In genomic region chr1:41850029-41850428, GRCh38 we compare ENCODE assay signal across 1 cellular context.
TF ChIP-seq lines count a peak whose summit lies in the region.

No MANE protein-coding gene starts in this region.

TF ChIP-seq in HepG2, 621 proteins besides CTCF, POLR2A, EP300 and RAD21 (continued from another document):
- TF ChIP-seq ZNF275 (CRISPR knock-in tag; IDR thresholded peaks at IDR 0.05; ENCODE audit: borderline replicate concordance) (no peak), CC2D1A (CRISPR knock-in tag; IDR thresholded peaks at IDR 0.05) (no peak), JUNB (CRISPR knock-in tag; IDR thresholded peaks at IDR 0.05; ENCODE audit: borderline replicate concordance) (no peak), FOXA1 (IDR thresholded peaks at IDR 0.05) (no peak), FOXA1 (CRISPR knock-in tag; IDR thresholded peaks at IDR 0.05) (no peak), ZBTB26 (CRISPR knock-in tag; IDR thresholded peaks at IDR 0.05; ENCODE audit: borderline replicate concordance) (no peak), ZNF501 (CRISPR knock-in tag; IDR thresholded peaks at IDR 0.05) (no peak), XRCC5 (optimal IDR thresholded peaks at IDR 0.05; ENCODE audit: low read length) (no peak), DDIT3 (CRISPR knock-in tag; IDR thresholded peaks at IDR 0.05) (no peak), HNRNPH1 (optimal IDR thresholded peaks at IDR 0.05; ENCODE audit: low read depth, low read length) (no peak), HMGXB3 (CRISPR knock-in tag; IDR thresholded peaks at IDR 0.05; ENCODE audit: borderline replicate concordance) (no peak), NKX3-1 (CRISPR knock-in tag; IDR thresholded peaks at IDR 0.05) (no peak)
TF ChIP-seq in HepG2: peak in this region for 0.
